ENCODE assay signal across 8 cellular contexts in the genomic region with DNA sequence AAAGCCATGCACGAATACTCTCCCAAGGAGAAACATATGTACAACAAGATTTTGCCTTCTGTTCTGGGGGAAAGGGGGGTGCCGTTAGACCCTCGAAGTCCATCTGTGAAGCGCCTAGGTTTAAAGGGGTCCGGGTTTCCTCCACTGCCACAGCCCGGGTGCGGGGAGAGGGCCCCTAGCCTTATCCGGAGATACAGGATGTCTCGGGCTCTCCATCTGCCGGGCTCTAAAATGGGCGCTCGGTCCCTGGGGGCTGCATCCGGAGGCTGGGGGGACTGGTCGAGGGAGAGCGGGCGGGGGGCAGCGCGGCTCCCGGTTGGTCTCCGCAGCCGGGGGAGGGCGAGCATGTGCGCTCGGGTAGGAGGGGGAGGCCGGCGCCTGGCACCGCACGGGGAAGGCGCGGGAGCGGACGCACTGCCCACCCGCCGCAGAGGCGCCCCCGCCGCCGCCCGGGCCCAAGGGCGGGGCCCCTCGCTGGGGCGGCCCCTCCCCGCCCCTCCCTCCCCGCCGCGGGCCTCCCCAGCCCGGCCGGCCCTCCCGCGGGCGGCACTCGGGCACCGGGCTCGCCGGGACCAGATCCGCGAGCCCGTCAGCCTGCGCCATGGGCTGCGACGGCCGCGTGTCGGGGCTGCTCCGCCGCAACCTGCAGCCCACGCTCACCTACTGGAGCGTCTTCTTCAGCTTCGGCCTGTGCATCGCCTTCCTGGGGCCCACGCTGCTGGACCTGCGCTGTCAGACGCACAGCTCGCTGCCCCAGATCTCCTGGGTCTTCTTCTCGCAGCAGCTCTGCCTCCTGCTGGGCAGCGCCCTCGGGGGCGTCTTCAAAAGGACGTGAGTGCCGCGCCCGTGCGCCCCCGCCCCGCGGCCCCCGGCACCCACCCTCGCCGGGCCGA.
DNase-seq lines count a peak whose midpoint lies in the region; ATAC-seq and TF ChIP-seq lines count a peak whose summit lies in the region.

No MANE protein-coding gene starts in this region.

- H3K27me3 Mint-ChIP-seq in activated naive CD8-positive, alpha-beta T cell treated with anti-CD3 and anti-CD28 coated beads for 36 hours: peaks cover 51% of the 10 kb centered on the region
- H3K27me3 Mint-ChIP-seq in immature natural killer cell (ENCODE audit: low read depth in 3 of 3): peaks cover 9 to 40% (median 21%) of the 10 kb centered on the region in 3 donors

- peak in 1 of 2 experiments; percentile 46 for DNase-seq in HAP-1 (ENCODE audit: low spot score in 2 of 2)
- peak; percentile 32 for DNase-seq in activated naive CD8-positive, alpha-beta T cell treated with anti-CD3 and anti-CD28 coated beads for 36 hours
- no peak for DNase-seq in immature natural killer cell
- DNase-seq in stimulated activated CD8-positive, alpha-beta memory T cell treated with anti-CD3 and anti-CD28 coated beads, Interleukin-4, amount 100 ng/mL, for 48 hours: peak; percentile 28
- DNase-seq in GM10248 (ENCODE audit: extremely low spot score): no peak
- no peak for DNase-seq in DMS79 treated with DMSO at 0.1 percent for 48 hours (lab: John Stamatoyannopoulos, UW)
- DNase-seq in activated CD4-positive, CD25-positive, alpha-beta regulatory T cell treated with anti-CD3 and anti-CD28 coated beads, Interleukin-2, amount 50 U/mL, for 72 hours: no peak

- no peak for TF ChIP-seq CTCF in GM10248 (IDR thresholded peaks at IDR 0.05; ENCODE audit: control extremely low read depth, extremely low read depth, low read depth, missing control alignments)

- no peak overlapping the region for H3K27ac Mint-ChIP-seq in activated naive CD8-positive, alpha-beta T cell treated with anti-CD3 and anti-CD28 coated beads for 36 hours
- no peak overlapping the region for H3K27ac Mint-ChIP-seq in immature natural killer cell

- POLR2A ChIA-PET in GM10248 (lab: Yijun Ruan, JAX): no interaction called here

- no peaks in the 10 kb centered on the region for H3K36me3 ChIP-seq in HAP-1 (replicated peaks)

- H3K36me3 Mint-ChIP-seq in activated naive CD8-positive, alpha-beta T cell treated with anti-CD3 and anti-CD28 coated beads for 36 hours: no peaks in the 10 kb centered on the region
- H3K36me3 Mint-ChIP-seq in immature natural killer cell: no peaks in the 10 kb centered on the region

- no peaks in the 10 kb centered on the region for H3K9me3 Mint-ChIP-seq in activated naive CD8-positive, alpha-beta T cell treated with anti-CD3 and anti-CD28 coated beads for 36 hours
- peaks cover 0 to 2% (median 0%) of the 10 kb centered on the region in 6 donors for H3K9me3 Mint-ChIP-seq in immature natural killer cell

- peaks cover 10% of the 10 kb centered on the region for H3K4me1 Mint-ChIP-seq in activated naive CD8-positive, alpha-beta T cell treated with anti-CD3 and anti-CD28 coated beads for 36 hours
- H3K4me1 Mint-ChIP-seq in immature natural killer cell: peaks cover 5 to 8% of the 10 kb centered on the region in 2 donors

- in situ Hi-C loops in HAP-1 (cut with MboI; ENCODE audit: low sequenced_read_pairs): no loop called here

- peak overlapping the region; percentile 59 for H3K4me3 Mint-ChIP-seq in activated naive CD8-positive, alpha-beta T cell treated with anti-CD3 and anti-CD28 coated beads for 36 hours
- H3K4me3 Mint-ChIP-seq in immature natural killer cell: peak overlapping the region; percentile 32 to 74 (median 71)

- H3K4me1 ChIP-seq in HAP-1: no peaks in the 10 kb centered on the region

- H3K4me3 ChIP-seq in HAP-1: peak overlapping the region; percentile 32

- CTCF ChIA-PET in GM10248 (lab: Yijun Ruan, JAX): interaction anchor here (1.5 to 4.4 kb wide), 3 partner anchors 20 to 89 kb away, joined by 5 to 19 read pairs (median 12); no protein-coding TSS in a partner anchor

- no peaks in the 10 kb centered on the region for H3K9me3 ChIP-seq in HAP-1

- peaks cover 32% of the 10 kb centered on the region for H3K27me3 ChIP-seq in HAP-1 (ENCODE audit: low read depth)

- ATAC-seq in HG03442 (IDR thresholded peaks at IDR 0.05; ENCODE audit: unreplicated experiment): no peak

Comparison
In these comparisons a context has a peak if more than half of its experiments do, and no peak if none do; other contexts are left out.
1. DNase-seq: peak in activated naive CD8-positive, alpha-beta T cell treated with anti-CD3 and anti-CD28 coated beads for 36 hours (single experiment) and stimulated activated CD8-positive, alpha-beta memory T cell treated with anti-CD3 and anti-CD28 coated beads, Interleukin-4, amount 100 ng/mL, for 48 hours (single experiment); none in immature natural killer cell (0 of 3), GM10248 (single experiment), DMS79 treated with DMSO at 0.1 percent for 48 hours (single experiment) and activated CD4-positive, CD25-positive, alpha-beta regulatory T cell treated with anti-CD3 and anti-CD28 coated beads, Interleukin-2, amount 50 U/mL, for 72 hours (single experiment).